In genomic region chr1:6035719-6036118, GRCh38 we compare ENCODE assay signal across 15 cellular contexts.
DNase-seq lines count a peak whose midpoint lies in the region; ATAC-seq lines count a peak whose summit lies in the region.
"Had no signal": no experiment of that assay in that cellular context is flagged by ENCODE, and none has a peak within 500 bp of the region (broad histone marks: within the 10 kb centered on the region; RNA-seq: fewer than 3 reads in every experiment).

No MANE protein-coding gene starts in this region.

- CTCF ChIA-PET in activated naive CD4-positive, alpha-beta T cell treated with anti-CD3 and anti-CD28 coated beads, Interleukin-2, amount 10 ng/mL, durations not matched to agents 7 days and 5 days (lab: Charles Lee) = no interaction called here

- peaks cover 46% of the 10 kb centered on the region for H3K36me3 Mint-ChIP-seq in activated naive CD4-positive, alpha-beta T cell treated with anti-CD3 and anti-CD28 coated beads, Interleukin-2, amount 10 ng/mL, durations not matched to agents 7 days and 5 days
- H3K36me3 Mint-ChIP-seq in central memory CD8-positive, alpha-beta T cell (ENCODE audit: insufficient read depth) = peaks cover 31% of the 10 kb centered on the region
- H3K36me3 Mint-ChIP-seq in stimulated activated memory B cell treated with anti-CD40 and anti-IgM and Interleukin-4, amounts not matched to agents 10 μg/mL and 1 μg/mL and 100 μg/mL, for 72 hours = peaks cover 54% of the 10 kb centered on the region

- no peak for ATAC-seq in central memory CD8-positive, alpha-beta T cell (replicated peaks; ENCODE audit: extremely low read depth, poor library complexity, severe bottlenecking)
- no peak for ATAC-seq in stimulated activated memory B cell treated with anti-CD40 and anti-IgM and Interleukin-4, amounts not matched to agents 10 μg/mL and 1 μg/mL and 100 μg/mL, for 72 hours
- no peak for ATAC-seq in GM19463 (IDR thresholded peaks at IDR 0.05; ENCODE audit: unreplicated experiment)
- ATAC-seq: mucosa of descending colon had no signal

- no peak overlapping the region for H3K4me3 Mint-ChIP-seq in activated naive CD4-positive, alpha-beta T cell treated with anti-CD3 and anti-CD28 coated beads, Interleukin-2, amount 10 ng/mL, durations not matched to agents 7 days and 5 days
- H3K4me3 Mint-ChIP-seq in central memory CD8-positive, alpha-beta T cell = peak overlapping the region; percentile 49
- H3K4me3 Mint-ChIP-seq in stimulated activated memory B cell treated with anti-CD40 and anti-IgM and Interleukin-4, amounts not matched to agents 10 μg/mL and 1 μg/mL and 100 μg/mL, for 72 hours = peak overlapping the region; percentile 55

- no peaks in the 10 kb centered on the region for H3K27me3 Mint-ChIP-seq in activated naive CD4-positive, alpha-beta T cell treated with anti-CD3 and anti-CD28 coated beads, Interleukin-2, amount 10 ng/mL, durations not matched to agents 7 days and 5 days
- no peaks in the 10 kb centered on the region for H3K27me3 Mint-ChIP-seq in central memory CD8-positive, alpha-beta T cell
- no peaks in the 10 kb centered on the region for H3K27me3 Mint-ChIP-seq in stimulated activated memory B cell treated with anti-CD40 and anti-IgM and Interleukin-4, amounts not matched to agents 10 μg/mL and 1 μg/mL and 100 μg/mL, for 72 hours

- no peak for DNase-seq in activated naive CD4-positive, alpha-beta T cell treated with anti-CD3 and anti-CD28 coated beads, Interleukin-2, amount 10 ng/mL, durations not matched to agents 7 days and 5 days
- DNase-seq in activated naive CD4-positive, alpha-beta T cell treated with Interleukin-2 at 50 U/mL for 16 hours = no peak
- peak; percentile 9 to 18 for DNase-seq in Kasumi-1 (lab: John Stamatoyannopoulos, UW)
- DNase-seq in central memory CD8-positive, alpha-beta T cell (ENCODE audit: low spot score in 2 of 2) = no peak
- DNase-seq in Ammon's horn (ENCODE audit: low spot score) = no peak
- no peak for DNase-seq in DMS153 (lab: John Stamatoyannopoulos, UW)
- DNase-seq: activated gamma-delta T cell treated with Interleukin-2 at 50 U/mL for 16 hours; mucosa of descending colon; NCI-H1436 treated with DMSO at 0.1 percent for 48 hours; NCI-H510A; Peyer's patch; stimulated activated CD4-positive, alpha-beta T cell treated with anti-CD3 and anti-CD28 coated beads, Interleukin-15, amount 100 ng/mL, for 24 hours; transverse colon had no signal

- peak overlapping the region; percentile 62 for H3K27ac Mint-ChIP-seq in activated naive CD4-positive, alpha-beta T cell treated with anti-CD3 and anti-CD28 coated beads, Interleukin-2, amount 10 ng/mL, durations not matched to agents 7 days and 5 days
- H3K27ac Mint-ChIP-seq in central memory CD8-positive, alpha-beta T cell (ENCODE audit: low read depth) = peak overlapping the region; percentile 86
- H3K27ac Mint-ChIP-seq in stimulated activated memory B cell treated with anti-CD40 and anti-IgM and Interleukin-4, amounts not matched to agents 10 μg/mL and 1 μg/mL and 100 μg/mL, for 72 hours = no peak overlapping the region

- H3K4me1 Mint-ChIP-seq in activated naive CD4-positive, alpha-beta T cell treated with anti-CD3 and anti-CD28 coated beads, Interleukin-2, amount 10 ng/mL, durations not matched to agents 7 days and 5 days = peaks cover 64% of the 10 kb centered on the region
- peaks cover 57% of the 10 kb centered on the region for H3K4me1 Mint-ChIP-seq in central memory CD8-positive, alpha-beta T cell
- H3K4me1 Mint-ChIP-seq in stimulated activated memory B cell treated with anti-CD40 and anti-IgM and Interleukin-4, amounts not matched to agents 10 μg/mL and 1 μg/mL and 100 μg/mL, for 72 hours = peaks cover 68% of the 10 kb centered on the region

- H3K9me3 Mint-ChIP-seq in activated naive CD4-positive, alpha-beta T cell treated with anti-CD3 and anti-CD28 coated beads, Interleukin-2, amount 10 ng/mL, durations not matched to agents 7 days and 5 days = no peaks in the 10 kb centered on the region
- no peaks in the 10 kb centered on the region for H3K9me3 Mint-ChIP-seq in central memory CD8-positive, alpha-beta T cell
- no peaks in the 10 kb centered on the region for H3K9me3 Mint-ChIP-seq in stimulated activated memory B cell treated with anti-CD40 and anti-IgM and Interleukin-4, amounts not matched to agents 10 μg/mL and 1 μg/mL and 100 μg/mL, for 72 hours

Comparison
In these comparisons a context has a peak if more than half of its experiments do, and no peak if none do; other contexts are left out.
1. DNase-seq: peak in Kasumi-1 (2 of 2); none in activated naive CD4-positive, alpha-beta T cell treated with anti-CD3 and anti-CD28 coated beads, Interleukin-2, amount 10 ng/mL, durations not matched to agents 7 days and 5 days (single experiment), activated naive CD4-positive, alpha-beta T cell treated with Interleukin-2 at 50 U/mL for 16 hours (single experiment), central memory CD8-positive, alpha-beta T cell (0 of 2), Ammon's horn (single experiment) and DMS153 (single experiment).